ENCODE assay signal across 21 cellular contexts in genomic region chr2:97911922-97912575, GRCh38.
DNase-seq lines count a peak whose midpoint lies in the region; ATAC-seq and TF ChIP-seq lines count a peak whose summit lies in the region.
"Had no signal": no experiment of that assay in that cellular context is flagged by ENCODE, and none has a peak within 500 bp of the region (broad histone marks: within the 10 kb centered on the region; RNA-seq: fewer than 3 reads in every experiment).

No MANE protein-coding gene starts in this region.

- 39 to 68% (median 57%) methylated on average over 1 of the region's 1 CpG for WGBS in ovary, 3 donors

- peaks cover 43 to 59% of the 10 kb centered on the region in 2 donors for H3K4me1 Mint-ChIP-seq in natural killer cell treated with Interleukin-12 subunit alpha and Interleukin-12 subunit beta and Interleukin-15 and Interleukin-18, amount 100 ng/mL, for 72 hours (ENCODE audit: low read depth in 2 of 2)
- H3K4me1 Mint-ChIP-seq in natural killer cell (peaks cover 47 to 49% of the 10 kb centered on the region in 2 donors), T-helper 17 cell (peaks cover 25% of the 10 kb centered on the region)
- H3K4me1 Mint-ChIP-seq: neural progenitor cell had no signal

- ATAC-seq in natural killer cell treated with Interleukin-12 subunit alpha and Interleukin-12 subunit beta and Interleukin-15 and Interleukin-18, amount 100 ng/mL, for 72 hours, result no peak
- ATAC-seq in natural killer cell (no peak), T-helper 17 cell (no peak), HG02678 (IDR thresholded peaks at IDR 0.05; ENCODE audit: unreplicated experiment) (no peak), HG02981 (IDR thresholded peaks at IDR 0.05; ENCODE audit: unreplicated experiment) (no peak)
- ATAC-seq: A549; activated CD8-positive, alpha-beta T cell treated with anti-CD3 and anti-CD28 coated beads, Interleukin-2, amount 10 ng/mL, durations not matched to agents 7 days and 5 days; foreskin keratinocyte had no signal

- H3K4me1 ChIP-seq in ovary (ENCODE audit: insufficient read depth) (peaks cover 2% of the 10 kb centered on the region), left ventricle myocardium inferior (peaks cover 39% of the 10 kb centered on the region)
- H3K4me1 ChIP-seq: neural progenitor cell had no signal

- H3K27ac Mint-ChIP-seq in natural killer cell treated with Interleukin-12 subunit alpha and Interleukin-12 subunit beta and Interleukin-15 and Interleukin-18, amount 100 ng/mL, for 72 hours, result peak overlapping the region; percentile 5 to 52
- peak overlapping the region in 1 of 2 donors; percentile 16 for H3K27ac Mint-ChIP-seq in natural killer cell
- H3K27ac Mint-ChIP-seq in T-helper 17 cell, result peak overlapping the region; percentile 34
- H3K27ac Mint-ChIP-seq: activated CD8-positive, alpha-beta T cell treated with anti-CD3 and anti-CD28 coated beads, Interleukin-2, amount 10 ng/mL, durations not matched to agents 7 days and 5 days; activated naive CD8-positive, alpha-beta T cell; brain; neural progenitor cell had no signal

- H3K27me3 ChIP-seq in ovary (no peaks in the 10 kb centered on the region), left ventricle myocardium inferior (ENCODE audit: low read depth) (no peaks in the 10 kb centered on the region)
- H3K27me3 ChIP-seq: foreskin keratinocyte, neural progenitor cell had no signal

- H3K9me3 ChIP-seq in T-helper 17 cell (ENCODE audit: control insufficient read depth, low read length, poor library complexity, severe bottlenecking) (no peaks in the 10 kb centered on the region), ovary (no peaks in the 10 kb centered on the region), left ventricle myocardium inferior (replicated peaks) (no peaks in the 10 kb centered on the region)
- H3K9me3 ChIP-seq: A549 had no signal

- H3K27ac ChIP-seq in ovary (no peak overlapping the region), left ventricle myocardium inferior (replicated peaks) (no peak overlapping the region)
- H3K27ac ChIP-seq: A549, coronary artery, foreskin keratinocyte, neural progenitor cell had no signal

- H3K4me3 ChIP-seq in ovary, result no peak overlapping the region
- H3K4me3 ChIP-seq in left ventricle myocardium inferior, result no peak overlapping the region
- H3K4me3 ChIP-seq: A549, coronary artery, neural progenitor cell had no signal

- no peak overlapping the region for H3K4me3 Mint-ChIP-seq in natural killer cell treated with Interleukin-12 subunit alpha and Interleukin-12 subunit beta and Interleukin-15 and Interleukin-18, amount 100 ng/mL, for 72 hours
- H3K4me3 Mint-ChIP-seq in natural killer cell (no peak overlapping the region), T-helper 17 cell (no peak overlapping the region)
- H3K4me3 Mint-ChIP-seq: activated CD8-positive, alpha-beta T cell treated with anti-CD3 and anti-CD28 coated beads, Interleukin-2, amount 10 ng/mL, durations not matched to agents 7 days and 5 days; activated naive CD8-positive, alpha-beta T cell; brain; neural progenitor cell had no signal

- no peaks in the 10 kb centered on the region for H3K9me3 Mint-ChIP-seq in natural killer cell treated with Interleukin-12 subunit alpha and Interleukin-12 subunit beta and Interleukin-15 and Interleukin-18, amount 100 ng/mL, for 72 hours
- H3K9me3 Mint-ChIP-seq in natural killer cell, result no peaks in the 10 kb centered on the region

- no peaks in the 10 kb centered on the region for H3K36me3 ChIP-seq in ovary
- H3K36me3 ChIP-seq in left ventricle myocardium inferior, result no peaks in the 10 kb centered on the region

- TF ChIP-seq CTCF in natural killer cell (IDR thresholded peaks at IDR 0.05) (no peak), ovary (IDR thresholded peaks at IDR 0.05) (no peak), left ventricle myocardium inferior (IDR thresholded peaks at IDR 0.05; ENCODE audit: borderline replicate concordance) (no peak)

- TF ChIP-seq EP300 in ovary (IDR thresholded peaks at IDR 0.05), result no peak

- TF ChIP-seq POLR2A in ovary (IDR thresholded peaks at IDR 0.05), result no peak

- DNase-seq in natural killer cell treated with Interleukin-12 subunit alpha and Interleukin-12 subunit beta and Interleukin-15 and Interleukin-18, amount 100 ng/mL, for 72 hours (ENCODE audit: low spot score), result no peak
- DNase-seq in natural killer cell (no peak), T-helper 17 cell (no peak), iris pigment epithelial cell (ENCODE audit: low read depth) (peak; percentile 9), ovary (no peak), left ventricle myocardium inferior (no peak)
- DNase-seq: activated CD8-positive, alpha-beta T cell treated with anti-CD3 and anti-CD28 coated beads, Interleukin-2, amount 10 ng/mL, durations not matched to agents 7 days and 5 days; activated T-cell treated with anti-CD3 and anti-CD28 coated beads, Interleukin-2, amount 50 U/mL, for 48 hours; C1 segment of cervical spinal cord; DMS153; NCI-H1417; SHP77 treated with DMSO at 0.1 percent for 48 hours; substantia nigra had no signal

- peaks cover 7% of the 10 kb centered on the region for H3K36me3 Mint-ChIP-seq in natural killer cell treated with Interleukin-12 subunit alpha and Interleukin-12 subunit beta and Interleukin-15 and Interleukin-18, amount 100 ng/mL, for 72 hours
- H3K36me3 Mint-ChIP-seq in natural killer cell (no peaks in the 10 kb centered on the region), T-helper 17 cell (ENCODE audit: low read depth) (peaks cover 4% of the 10 kb centered on the region)

- no peaks in the 10 kb centered on the region for H3K27me3 Mint-ChIP-seq in natural killer cell treated with Interleukin-12 subunit alpha and Interleukin-12 subunit beta and Interleukin-15 and Interleukin-18, amount 100 ng/mL, for 72 hours
- H3K27me3 Mint-ChIP-seq in natural killer cell (ENCODE audit: low read depth in 2 of 2), result no peaks in the 10 kb centered on the region
- no peaks in the 10 kb centered on the region for H3K27me3 Mint-ChIP-seq in T-helper 17 cell
- H3K27me3 Mint-ChIP-seq: activated naive CD8-positive, alpha-beta T cell; brain had no signal

- intact Hi-C loops in natural killer cell (cut with micrococcal nuclease) (no loop called here), ovary (cut with DNase I) (no loop called here), left ventricle myocardium inferior (cut with micrococcal nuclease) (no loop called here)
